ENCODE assay signal across 23 cellular contexts in genomic region chr3:12633108-12633507, GRCh38. TPM values are rescaled to one million over a fixed set of nuclear protein-coding genes. Genes with fewer than 3 reads are reported as not detected.
DNase-seq lines count a peak whose midpoint lies in the region; ATAC-seq and TF ChIP-seq lines count a peak whose summit lies in the region.
"Had no signal": no experiment of that assay in that cellular context is flagged by ENCODE, and none has a peak within 500 bp of the region (broad histone marks: within the 10 kb centered on the region; RNA-seq: fewer than 3 reads in every experiment).

No MANE protein-coding gene starts in this region.

- H3K27ac Mint-ChIP-seq in activated naive CD8-positive, alpha-beta T cell = peak overlapping the region; percentile 10
- H3K27ac Mint-ChIP-seq in activated naive CD8-positive, alpha-beta T cell treated with anti-CD3 and anti-CD28 coated beads for 36 hours = no peak overlapping the region
- H3K27ac Mint-ChIP-seq in T-helper 17 cell = peak overlapping the region; percentile 41
- H3K27ac Mint-ChIP-seq in activated CD4-positive, alpha-beta memory T cell treated with anti-CD3 and anti-CD28 coated beads for 36 hours = no peak overlapping the region
- H3K27ac Mint-ChIP-seq: GM23338, HFFc6 had no signal

- H3K9me3 ChIP-seq in T-helper 17 cell (ENCODE audit: control insufficient read depth, low read length, poor library complexity, severe bottlenecking) = no peaks in the 10 kb centered on the region
- H3K9me3 ChIP-seq in neutrophil = no peaks in the 10 kb centered on the region
- H3K9me3 ChIP-seq in thyroid gland = no peaks in the 10 kb centered on the region
- H3K9me3 ChIP-seq: A549, BE2C had no signal

- no peaks in the 10 kb centered on the region for H3K27me3 ChIP-seq in neutrophil
- no peaks in the 10 kb centered on the region for H3K27me3 ChIP-seq in thyroid gland
- H3K27me3 ChIP-seq: BE2C; BLaER1 treated with 17β-estradiol and CSF1 and Interleukin-3, amounts not matched to agents 10 nM and 100 nM had no signal

- peaks cover 6% of the 10 kb centered on the region for H3K36me3 Mint-ChIP-seq in activated naive CD8-positive, alpha-beta T cell
- H3K36me3 Mint-ChIP-seq in activated naive CD8-positive, alpha-beta T cell treated with anti-CD3 and anti-CD28 coated beads for 36 hours = peaks cover 22% of the 10 kb centered on the region
- peaks cover 2% of the 10 kb centered on the region for H3K36me3 Mint-ChIP-seq in T-helper 17 cell (ENCODE audit: low read depth)
- H3K36me3 Mint-ChIP-seq in activated CD4-positive, alpha-beta memory T cell treated with anti-CD3 and anti-CD28 coated beads for 36 hours = peaks cover 10% of the 10 kb centered on the region

- intact Hi-C loops in thyroid gland (cut with DNase I) = no loop called here
- intact Hi-C loops in activated CD4-positive, alpha-beta memory T cell treated with anti-CD3 and anti-CD28 coated beads for 36 hours (cut with micrococcal nuclease) = no loop called here

- DNase-seq in activated naive CD8-positive, alpha-beta T cell treated with anti-CD3 and anti-CD28 coated beads for 36 hours = no peak
- no peak for DNase-seq in T-helper 17 cell
- DNase-seq in thyroid gland = no peak
- DNase-seq in activated CD4-positive, alpha-beta memory T cell treated with anti-CD3 and anti-CD28 coated beads for 36 hours = no peak
- no peak for DNase-seq in midbrain (lab: John Stamatoyannopoulos, UW)
- DNase-seq: 8988T; ACHN; AML-193; BE2C; CD4-positive, alpha-beta T cell; CD8-positive, alpha-beta memory T cell; DMS53; DMS79 treated with DMSO at 0.1 percent for 48 hours; GF-D8; H9; HFFc6 had no signal

- peaks cover 13 to 31% of the 10 kb centered on the region in 2 experiments for H3K4me1 ChIP-seq in neutrophil (ENCODE audit: control insufficient read depth in 1 of 2, insufficient read depth in 1 of 2, low read depth in 1 of 2, low read length in 1 of 2)
- H3K4me1 ChIP-seq in thyroid gland = peaks cover 43 to 57% of the 10 kb centered on the region in 2 donors

- H3K36me3 ChIP-seq in neutrophil (peaks cover 12% of the 10 kb centered on the region), thyroid gland (no peaks in the 10 kb centered on the region)
- H3K36me3 ChIP-seq: BE2C had no signal

- POLR2A ChIA-PET in activated CD4-positive, alpha-beta memory T cell treated with anti-CD3 and anti-CD28 coated beads for 36 hours (lab: Charles Lee) = no interaction called here

- H3K9me3 Mint-ChIP-seq in activated naive CD8-positive, alpha-beta T cell (ENCODE audit: low read depth) = no peaks in the 10 kb centered on the region
- H3K9me3 Mint-ChIP-seq in activated naive CD8-positive, alpha-beta T cell treated with anti-CD3 and anti-CD28 coated beads for 36 hours = no peaks in the 10 kb centered on the region
- H3K9me3 Mint-ChIP-seq in activated CD4-positive, alpha-beta memory T cell treated with anti-CD3 and anti-CD28 coated beads for 36 hours = no peaks in the 10 kb centered on the region
- H3K9me3 Mint-ChIP-seq: CD14-positive monocyte; CD4-positive, alpha-beta T cell; CD8-positive, alpha-beta memory T cell; GM23338; H9; HFFc6 had no signal

- TF ChIP-seq CTCF in neutrophil (IDR thresholded peaks at IDR 0.05) (no peak), thyroid gland (IDR thresholded peaks at IDR 0.05) (no peak)

- 84 to 85% methylated on average over 4 of the region's 4 CpGs for WGBS in thyroid gland, 2 donors

- H3K4me1 Mint-ChIP-seq in activated naive CD8-positive, alpha-beta T cell (ENCODE audit: low read depth) = peaks cover 51% of the 10 kb centered on the region
- peaks cover 38% of the 10 kb centered on the region for H3K4me1 Mint-ChIP-seq in activated naive CD8-positive, alpha-beta T cell treated with anti-CD3 and anti-CD28 coated beads for 36 hours
- peaks cover 18% of the 10 kb centered on the region for H3K4me1 Mint-ChIP-seq in T-helper 17 cell
- H3K4me1 Mint-ChIP-seq in activated CD4-positive, alpha-beta memory T cell treated with anti-CD3 and anti-CD28 coated beads for 36 hours (ENCODE audit: low read depth) = peaks cover 32% of the 10 kb centered on the region

- no peak for ATAC-seq in T-helper 17 cell
- ATAC-seq: A549, GM23338, HCT116 had no signal

- H3K27me3 Mint-ChIP-seq in activated naive CD8-positive, alpha-beta T cell = no peaks in the 10 kb centered on the region
- no peaks in the 10 kb centered on the region for H3K27me3 Mint-ChIP-seq in activated naive CD8-positive, alpha-beta T cell treated with anti-CD3 and anti-CD28 coated beads for 36 hours
- no peaks in the 10 kb centered on the region for H3K27me3 Mint-ChIP-seq in T-helper 17 cell
- no peaks in the 10 kb centered on the region for H3K27me3 Mint-ChIP-seq in activated CD4-positive, alpha-beta memory T cell treated with anti-CD3 and anti-CD28 coated beads for 36 hours
- H3K27me3 Mint-ChIP-seq: CD4-positive, alpha-beta T cell; CD8-positive, alpha-beta memory T cell had no signal

- CTCF ChIA-PET in activated CD4-positive, alpha-beta memory T cell treated with anti-CD3 and anti-CD28 coated beads for 36 hours (lab: Charles Lee) = no interaction called here

- TF ChIP-seq POLR2A in thyroid gland (IDR thresholded peaks at IDR 0.05) = no peak

- H3K27ac ChIP-seq in neutrophil = peak overlapping the region; percentile 56
- peak overlapping the region in 2 of 3 donors; percentile 31 to 40 for H3K27ac ChIP-seq in thyroid gland
- H3K27ac ChIP-seq: A549 had no signal

- H3K4me3 Mint-ChIP-seq in activated naive CD8-positive, alpha-beta T cell = no peak overlapping the region
- H3K4me3 Mint-ChIP-seq in activated naive CD8-positive, alpha-beta T cell treated with anti-CD3 and anti-CD28 coated beads for 36 hours = no peak overlapping the region
- no peak overlapping the region for H3K4me3 Mint-ChIP-seq in T-helper 17 cell
- H3K4me3 Mint-ChIP-seq in activated CD4-positive, alpha-beta memory T cell treated with anti-CD3 and anti-CD28 coated beads for 36 hours = no peak overlapping the region
- H3K4me3 Mint-ChIP-seq: CD14-positive monocyte, GM23338, H9, HFFc6 had no signal

- H3K4me3 ChIP-seq in neutrophil (ENCODE audit: low read depth in 1 of 2, low read length in 1 of 2) = no peak overlapping the region
- no peak overlapping the region for H3K4me3 ChIP-seq in thyroid gland (replicated peaks in 1 of 3)
- H3K4me3 ChIP-seq: A549; BLaER1 treated with 17β-estradiol and CSF1 and Interleukin-3, amounts not matched to agents 10 nM and 100 nM; GM23338 had no signal

RNA-seq across cellular contexts. Expression of gene RAF1, which starts 30.8 kb away (rescaled TPM):
- 10 to 100 TPM; 79.3 to 79.8 TPM for total RNA-seq in activated naive CD8-positive, alpha-beta T cell treated with anti-CD3 and anti-CD28 coated beads for 36 hours
- total RNA-seq in T-helper 17 cell = 100 to 1,000 TPM; 115 to 123 TPM
- 100 to 1,000 TPM; 151 to 174 (median 163) TPM for total RNA-seq in thyroid gland
- 10 to 100 TPM; 64.6 to 66.9 TPM for total RNA-seq in activated CD4-positive, alpha-beta memory T cell treated with anti-CD3 and anti-CD28 coated beads for 36 hours

Comparison
In these comparisons a context has a peak if more than half of its experiments do, and no peak if none do; other contexts are left out.
1. H3K27ac Mint-ChIP-seq: peak in activated naive CD8-positive, alpha-beta T cell (single experiment) and T-helper 17 cell (single experiment); none in activated naive CD8-positive, alpha-beta T cell treated with anti-CD3 and anti-CD28 coated beads for 36 hours (single experiment) and activated CD4-positive, alpha-beta memory T cell treated with anti-CD3 and anti-CD28 coated beads for 36 hours (single experiment).